ENCODE assay signal across 13 cellular contexts in genomic region chr15:51130344-51130743, GRCh38. TPM values are rescaled to one million over a fixed set of nuclear protein-coding genes. Genes with fewer than 3 reads are reported as not detected.
"Had no signal": no experiment of that assay in that cellular context is flagged by ENCODE, and none has a peak within 500 bp of the region (broad histone marks: within the 10 kb centered on the region; RNA-seq: fewer than 3 reads in every experiment).

No MANE protein-coding gene starts in this region.

- ATAC-seq: HepG2 had no signal

- H3K9me3 ChIP-seq: SJSA1 had no signal

- H3K27me3 ChIP-seq: SJSA1 had no signal

- H3K27ac ChIP-seq: KMS-11, SJSA1, SK-N-MC had no signal

- H3K4me3 ChIP-seq: SJSA1, SK-N-MC had no signal

- H3K4me2 ChIP-seq: KMS-11 had no signal

- DNase-seq: IMR-90, NCI-H1417 treated with DMSO at 0.1 percent for 48 hours, NCI-H1694 treated with DMSO at 0.1 percent for 48 hours, NCI-H1930, NCI-H526 treated with DMSO at 0.1 percent for 48 hours, NCI-H774, Right ventricle myocardium superior, RPMI8226, SIG-M5 had no signal

- H3K36me3 ChIP-seq: SJSA1 had no signal

- H3K9ac ChIP-seq: KMS-11 had no signal

RNA-seq across cellular contexts. Expression of gene TNFAIP8L3, which starts 35.6 kb away (rescaled TPM):
- total RNA-seq: SJSA1 had no signal
